In the genomic region with DNA sequence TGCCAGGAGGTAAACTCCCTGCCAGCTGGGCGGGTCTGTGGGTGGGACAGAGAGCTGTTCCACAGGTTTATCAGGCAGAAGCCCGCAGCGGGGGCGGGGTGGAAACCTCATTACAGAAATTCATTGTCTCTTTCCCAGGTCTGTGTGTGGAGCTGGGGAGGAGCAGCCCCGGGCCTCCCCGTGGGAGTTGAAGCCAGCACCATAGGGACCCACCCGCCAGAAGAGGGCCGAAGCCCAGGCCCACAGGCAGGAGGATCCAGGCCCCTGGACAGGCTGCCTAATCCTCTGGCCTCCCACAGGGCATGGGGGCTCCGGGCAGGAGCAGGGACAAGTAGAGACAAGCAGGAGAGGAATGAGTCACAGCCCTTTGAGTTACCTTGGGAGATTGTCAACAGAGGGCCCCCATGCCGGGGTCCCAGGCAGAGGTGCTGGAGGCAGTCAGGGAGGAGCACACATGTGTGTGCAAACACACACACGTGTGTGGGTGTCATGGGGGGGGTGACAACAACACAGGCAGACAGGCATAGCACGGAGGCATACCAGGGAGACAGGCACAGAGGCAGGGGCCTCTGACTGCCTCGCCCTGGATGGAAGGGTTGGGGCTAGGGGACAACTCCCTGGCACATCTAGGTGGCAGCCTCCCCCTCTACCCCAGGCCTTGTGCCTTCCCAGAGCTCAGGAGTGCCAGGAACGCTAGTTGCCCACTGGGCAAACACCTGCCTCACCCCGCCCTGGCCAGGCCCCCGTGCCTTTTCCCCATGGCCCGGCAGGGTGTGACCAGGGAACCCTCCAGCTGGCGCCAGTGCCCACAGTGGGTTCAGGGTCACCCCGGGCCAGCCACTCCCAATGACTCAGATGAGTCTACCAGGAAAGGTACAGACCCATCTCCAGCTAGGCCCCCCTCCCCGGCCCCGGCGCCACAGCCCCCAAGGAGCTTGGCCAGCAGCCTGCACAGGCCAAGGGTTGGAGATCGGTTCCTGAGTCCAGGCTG, we compare ENCODE assay signal across 8 cellular contexts. TPM values are rescaled to one million over a fixed set of nuclear protein-coding genes. Genes with fewer than 3 reads are reported as not detected.
DNase-seq lines count a peak whose midpoint lies in the region; ATAC-seq lines count a peak whose summit lies in the region.
"Had no signal": no experiment of that assay in that cellular context is flagged by ENCODE, and none has a peak within 500 bp of the region (broad histone marks: within the 10 kb centered on the region; RNA-seq: fewer than 3 reads in every experiment).

No MANE protein-coding gene starts in this region.

- H3K27me3 ChIP-seq in esophagus (ENCODE audit: control insufficient read depth in 1 of 2, insufficient read depth in 2 of 2, low read length in 2 of 2) (no peaks in the 10 kb centered on the region), rectal smooth muscle tissue (ENCODE audit: control insufficient read depth, insufficient read depth, low read length) (no peaks in the 10 kb centered on the region)

- no peaks in the 10 kb centered on the region for H3K9me3 ChIP-seq in esophagus (ENCODE audit: control insufficient read depth in 2 of 2, insufficient read depth in 1 of 2, low read depth in 1 of 2, low read length in 1 of 2)

- H3K9ac ChIP-seq in rectal smooth muscle tissue (ENCODE audit: low read length): peak overlapping the region; percentile 30

- H3K4me3 ChIP-seq in esophagus (ENCODE audit: low read depth in 1 of 2, low read length in 2 of 2) (peak overlapping the region; percentile 54 to 67), rectal smooth muscle tissue (ENCODE audit: low read length) (peak overlapping the region; percentile 65)

- no peak for ATAC-seq in HG03354 (IDR thresholded peaks at IDR 0.05; ENCODE audit: poor library complexity, severe bottlenecking, unreplicated experiment)

- DNase-seq in ELR (ENCODE audit: low read depth) (peak; percentile 30), NCI-H345 treated with DMSO at 0.1 percent for 48 hours (lab: John Stamatoyannopoulos, UW; ENCODE audit: unreplicated experiment) (peak; percentile 43), kidney glomerular epithelial cell (lab: John Stamatoyannopoulos, UW) (no peak), NCI-H2196 treated with DMSO at 0.1 percent for 48 hours (lab: John Stamatoyannopoulos, UW; ENCODE audit: unreplicated experiment) (no peak)
- DNase-seq: NCI-H1092 had no signal

- peak overlapping the region; percentile 94 to 96 for H3K27ac ChIP-seq in esophagus (ENCODE audit: low read depth in 2 of 2, low read length in 1 of 2)
- no peak overlapping the region for H3K27ac ChIP-seq in rectal smooth muscle tissue (ENCODE audit: low read depth, low read length)

- H3K36me3 ChIP-seq in esophagus (ENCODE audit: control insufficient read depth in 2 of 2, insufficient read depth in 2 of 2, low read length in 1 of 2): peaks cover 0 to 22% of the 10 kb centered on the region in 2 donors
- H3K36me3 ChIP-seq in rectal smooth muscle tissue (ENCODE audit: control insufficient read depth, insufficient read depth, low read length): no peaks in the 10 kb centered on the region

- WGBS in esophagus, 2 donors: 41 to 53% methylated on average over 23 of the region's 23 CpGs

- peaks cover 0 to 15% of the 10 kb centered on the region in 2 donors for H3K4me1 ChIP-seq in esophagus (ENCODE audit: control insufficient read depth in 2 of 2, insufficient read depth in 2 of 2, low read length in 1 of 2)
- H3K4me1 ChIP-seq in rectal smooth muscle tissue (ENCODE audit: control insufficient read depth, insufficient read depth, low read length): peaks cover 4% of the 10 kb centered on the region

RNA-seq across cellular contexts. Expression of a gene that starts 1.3 kb away (rescaled TPM):
- polyA plus RNA-seq in esophagus: 10 to 100 TPM; 17.5 to 30.7 TPM

RNA-seq across cellular contexts. Expression of a gene that starts 32.8 kb away (rescaled TPM):
- 10 to 100 TPM; 15.4 to 19.0 TPM for polyA plus RNA-seq in esophagus

RNA-seq across cellular contexts. Expression of a gene that starts 35.3 kb away (rescaled TPM):
- polyA plus RNA-seq in esophagus: 10 to 100 TPM; 16.1 to 28.7 TPM

RNA-seq across cellular contexts. Expression of a gene that starts 40.1 kb away (rescaled TPM):
- polyA plus RNA-seq in esophagus: 1 to 10 TPM; 4.7 to 7.5 TPM

Comparison
In these comparisons a context has a peak if more than half of its experiments do, and no peak if none do; other contexts are left out.
1. DNase-seq: peak in ELR (single experiment) and NCI-H345 treated with DMSO at 0.1 percent for 48 hours (single experiment); none in kidney glomerular epithelial cell (single experiment) and NCI-H2196 treated with DMSO at 0.1 percent for 48 hours (single experiment).